In genomic region chr9:68335935-68336334, GRCh38 we compare ENCODE assay signal across 9 cellular contexts. TPM values are rescaled to one million over a fixed set of nuclear protein-coding genes. Genes with fewer than 3 reads are reported as not detected.
"Had no signal": no experiment of that assay in that cellular context is flagged by ENCODE, and none has a peak within 500 bp of the region (broad histone marks: within the 10 kb centered on the region; RNA-seq: fewer than 3 reads in every experiment).

No MANE protein-coding gene starts in this region.

RNA-seq across cellular contexts. Expression of gene PGM5, which starts 20.5 kb away (rescaled TPM):
- total RNA-seq: activated CD4-positive, alpha-beta memory T cell treated with anti-CD3 and anti-CD28 coated beads, Interleukin-2, amount 10 ng/mL, durations not matched to agents 7 days and 5 days; activated CD8-positive, alpha-beta memory T cell treated with anti-CD3 and anti-CD28 coated beads for 36 hours; activated T-helper 1 cell treated with anti-CD3 and anti-CD28 coated beads, Interleukin-12 subunit alpha, Interleukin-12 subunit beta, Interleukin-2, Interleukin-4 antibody, amounts not matched to agents 30 ng/mL and 10 ng/mL and 1 ng/mL, durations not matched to agents 14 hours and 24 hours and 36 hours; MCF 10A; T-helper 1 cell treated with Interleukin-12 subunit alpha and Interleukin-12 subunit beta and Interleukin-4 antibody, amounts not matched to agents 30 ng/mL and 1 ng/mL, for 36 hours had no signal

RNA-seq across cellular contexts. Expression of gene FOXD4L3, which starts 33.3 kb away (rescaled TPM):
- total RNA-seq: activated CD4-positive, alpha-beta memory T cell treated with anti-CD3 and anti-CD28 coated beads, Interleukin-2, amount 10 ng/mL, durations not matched to agents 7 days and 5 days; activated T-helper 1 cell treated with anti-CD3 and anti-CD28 coated beads, Interleukin-12 subunit alpha, Interleukin-12 subunit beta, Interleukin-2, Interleukin-4 antibody, amounts not matched to agents 30 ng/mL and 10 ng/mL and 1 ng/mL, durations not matched to agents 14 hours and 24 hours and 36 hours; aorta; IMR-90; Right ventricle myocardium superior; WTC11 had no signal
